1 cellular context compared by ENCODE assay signal in genomic region chr14:31510222-31510621, GRCh38.
TF ChIP-seq lines count a peak whose summit lies in the region.

No MANE protein-coding gene starts in this region.

TF ChIP-seq in neural cell, 6 proteins besides CTCF, POLR2A, EP300 and RAD21:
- peak; percentile 91 for TF ChIP-seq SMC3 (conservative IDR thresholded peaks at IDR 0.05; ENCODE audit: poor library complexity)
- TF ChIP-seq EZH2 (IDR thresholded peaks at IDR 0.05; ENCODE audit: borderline replicate concordance, insufficient read depth, low read length, poor library complexity, severe bottlenecking) = no peak
